In genomic region chr15:89132611-89133242, GRCh38 we compare ENCODE assay signal across 9 cellular contexts. TPM values are rescaled to one million over a fixed set of nuclear protein-coding genes. Genes with fewer than 3 reads are reported as not detected.
DNase-seq lines count a peak whose midpoint lies in the region; ATAC-seq and TF ChIP-seq lines count a peak whose summit lies in the region.
"Had no signal": no experiment of that assay in that cellular context is flagged by ENCODE, and none has a peak within 500 bp of the region (broad histone marks: within the 10 kb centered on the region; RNA-seq: fewer than 3 reads in every experiment).

No MANE protein-coding gene starts in this region.

- H3K9me3 ChIP-seq in T-helper 17 cell (ENCODE audit: control insufficient read depth, low read length, poor library complexity, severe bottlenecking) (no peaks in the 10 kb centered on the region), gastrocnemius medialis (no peaks in the 10 kb centered on the region)

- H3K36me3 Mint-ChIP-seq in T-helper 17 cell (ENCODE audit: low read depth): peaks cover 12% of the 10 kb centered on the region

- DNase-seq in GDM1 (lab: John Stamatoyannopoulos, UW) (peak; percentile 74), T-helper 17 cell (no peak), left ventricle myocardium superior (no peak), gastrocnemius medialis (peak in 1 of 2 donors; percentile 54), brain microvascular endothelial cell (no peak), NCI-H446 (lab: John Stamatoyannopoulos, UW) (no peak)
- DNase-seq: stimulated activated naive CD4-positive, alpha-beta T cell had no signal

- peak; percentile 36 for ATAC-seq in T-helper 17 cell
- peak; percentile 4 for ATAC-seq in left ventricle myocardium superior
- peak in 1 of 2 donors; percentile 11 for ATAC-seq in gastrocnemius medialis
- no peak for ATAC-seq in GM21515 (IDR thresholded peaks at IDR 0.05; ENCODE audit: unreplicated experiment)
- ATAC-seq in HG03196 (IDR thresholded peaks at IDR 0.05; ENCODE audit: unreplicated experiment): no peak

- H3K27ac ChIP-seq in gastrocnemius medialis (peak overlapping the region; percentile 68 to 82 (median 78)), brain microvascular endothelial cell (no peak overlapping the region)

- peaks cover 58 to 69% of the 10 kb centered on the region in 2 donors for H3K4me1 ChIP-seq in gastrocnemius medialis

- H3K27me3 Mint-ChIP-seq in T-helper 17 cell: no peaks in the 10 kb centered on the region

- peak overlapping the region; percentile 59 for H3K27ac Mint-ChIP-seq in T-helper 17 cell

- peak in 1 of 2 donors; percentile 36 for TF ChIP-seq POLR2A in gastrocnemius medialis (IDR thresholded peaks at IDR 0.05)

- in situ Hi-C loops in gastrocnemius medialis (cut with MboI; ENCODE audit: low sequenced_read_pairs in 4 of 4): no loop called here
- in situ Hi-C loops in brain microvascular endothelial cell (cut with HindIII; ENCODE audit: low pct_ligation_motif_present, low sequenced_read_pairs): no loop called here

- intact Hi-C loops in left ventricle myocardium superior (cut with micrococcal nuclease) (no loop called here), gastrocnemius medialis (cut with DNase I; ENCODE audit: low total_unique reads) (no loop called here)

- H3K4me1 Mint-ChIP-seq in T-helper 17 cell: peaks cover 35% of the 10 kb centered on the region

- H3K36me3 ChIP-seq in gastrocnemius medialis: no peaks in the 10 kb centered on the region
- peaks cover 8% of the 10 kb centered on the region for H3K36me3 ChIP-seq in brain microvascular endothelial cell (replicated peaks)

- H3K27me3 ChIP-seq in gastrocnemius medialis (no peaks in the 10 kb centered on the region), brain microvascular endothelial cell (replicated peaks) (no peaks in the 10 kb centered on the region)

- H3K4me3 Mint-ChIP-seq in T-helper 17 cell: no peak overlapping the region

- H3K4me3 ChIP-seq in gastrocnemius medialis: no peak overlapping the region
- no peak overlapping the region for H3K4me3 ChIP-seq in brain microvascular endothelial cell (ENCODE audit: low read depth, low read length)

- no peak for TF ChIP-seq CTCF in gastrocnemius medialis (IDR thresholded peaks at IDR 0.05 in 4 of 5, conservative IDR thresholded peaks at IDR 0.05 in 1 of 5)
- no peak for TF ChIP-seq CTCF in brain microvascular endothelial cell (IDR thresholded peaks at IDR 0.05; ENCODE audit: low read depth, low read length, missing control alignments)

RNA-seq across cellular contexts. Expression of gene ABHD2, which starts 44.5 kb away (rescaled TPM):
- 10 to 100 TPM; 55.6 to 58.2 TPM for total RNA-seq in T-helper 17 cell
- total RNA-seq in left ventricle myocardium superior: 84.4 TPM
- 100 to 1,000 TPM in 1 of 4 donors, 10 to 100 TPM in 3; 19.3 to 150 (median 64.5) TPM for total RNA-seq in gastrocnemius medialis

Comparison
In these comparisons a context has a peak if more than half of its experiments do, and no peak if none do; other contexts are left out.
1. ATAC-seq: peak in T-helper 17 cell (single experiment) and left ventricle myocardium superior (single experiment); none in GM21515 (single experiment) and HG03196 (single experiment).